In genomic region chr1:234612352-234613127, GRCh38 we compare ENCODE assay signal across 8 cellular contexts. TPM values are rescaled to one million over a fixed set of nuclear protein-coding genes. Genes with fewer than 3 reads are reported as not detected.
DNase-seq lines count a peak whose midpoint lies in the region; ATAC-seq and TF ChIP-seq lines count a peak whose summit lies in the region.

No MANE protein-coding gene starts in this region.

- H3K27ac Mint-ChIP-seq in HFFc6, result peak overlapping the region; percentile 99
- H3K27ac Mint-ChIP-seq in progenitor cell of endocrine pancreas, result peak overlapping the region; percentile 99

- H3K9me3 ChIP-seq in adipocyte (ENCODE audit: control insufficient read depth, low read length) (no peaks in the 10 kb centered on the region), cardiac muscle cell (ENCODE audit: low read depth) (no peaks in the 10 kb centered on the region)

- H3K27ac ChIP-seq in cardiac muscle cell, result peak overlapping the region; percentile 96

- peak overlapping the region; percentile 86 for H3K4me3 Mint-ChIP-seq in HFFc6
- peak overlapping the region; percentile 67 for H3K4me3 Mint-ChIP-seq in progenitor cell of endocrine pancreas (ENCODE audit: low read depth)

- H3K9me3 Mint-ChIP-seq in HFFc6, result no peaks in the 10 kb centered on the region
- H3K9me3 Mint-ChIP-seq in progenitor cell of endocrine pancreas (ENCODE audit: low read depth), result no peaks in the 10 kb centered on the region

- peaks cover 9% of the 10 kb centered on the region for H3K36me3 Mint-ChIP-seq in HFFc6 (ENCODE audit: low read depth)
- peaks cover 9% of the 10 kb centered on the region for H3K36me3 Mint-ChIP-seq in progenitor cell of endocrine pancreas (ENCODE audit: insufficient read depth)

- H3K4me1 Mint-ChIP-seq in HFFc6 (ENCODE audit: low read depth) (peaks cover 56% of the 10 kb centered on the region), progenitor cell of endocrine pancreas (ENCODE audit: low read depth) (peaks cover 49% of the 10 kb centered on the region)

- peaks cover 5% of the 10 kb centered on the region for H3K36me3 ChIP-seq in adipocyte (ENCODE audit: control insufficient read depth, insufficient read depth, low read length, severe bottlenecking)
- H3K36me3 ChIP-seq in cardiac muscle cell, result peaks cover 13% of the 10 kb centered on the region

- H3K9ac ChIP-seq in adipocyte (ENCODE audit: low read length), result peak overlapping the region; percentile 90

- H3K4me1 ChIP-seq in adipocyte (ENCODE audit: control insufficient read depth, insufficient read depth, low read length), result peaks cover 46% of the 10 kb centered on the region
- H3K4me1 ChIP-seq in cardiac muscle cell (ENCODE audit: low read depth), result peaks cover 35% of the 10 kb centered on the region

- no peak for TF ChIP-seq CTCF in HFFc6 (IDR thresholded peaks at IDR 0.05)
- TF ChIP-seq CTCF in cardiac muscle cell (IDR thresholded peaks at IDR 0.05; ENCODE audit: low read depth, low read length), result no peak
- TF ChIP-seq CTCF in progenitor cell of endocrine pancreas (IDR thresholded peaks at IDR 0.05; ENCODE audit: unreplicated experiment), result no peak

- peak; percentile 95 for DNase-seq in GM04503 (ENCODE audit: low read depth)
- peak; percentile 98 for DNase-seq in HFFc6
- peak; percentile 88 for DNase-seq in NCI-H1105 treated with DMSO at 0.1 percent for 48 hours (lab: John Stamatoyannopoulos, UW)
- DNase-seq in SKM-1 (lab: John Stamatoyannopoulos, UW; ENCODE audit: unreplicated experiment), result peak; percentile 100
- peak; percentile 98 for DNase-seq in adipocyte (ENCODE audit: low read depth)
- DNase-seq in cardiac muscle cell (ENCODE audit: low read depth in 1 of 2, low spot score in 1 of 2), result peak; percentile 65 to 99
- peak; percentile 51 for DNase-seq in progenitor cell of endocrine pancreas (ENCODE audit: low spot score, unreplicated experiment)

- H3K27me3 Mint-ChIP-seq in HFFc6 (ENCODE audit: insufficient read depth), result peaks cover 8% of the 10 kb centered on the region
- no peaks in the 10 kb centered on the region for H3K27me3 Mint-ChIP-seq in progenitor cell of endocrine pancreas

- H3K27me3 ChIP-seq in adipocyte (replicated peaks; ENCODE audit: control insufficient read depth, insufficient read depth, low read length), result no peaks in the 10 kb centered on the region
- no peaks in the 10 kb centered on the region for H3K27me3 ChIP-seq in cardiac muscle cell

- H3K4me3 ChIP-seq in adipocyte (ENCODE audit: low read length) (peak overlapping the region; percentile 78), cardiac muscle cell (no peak overlapping the region)

- ATAC-seq in HG02970 (IDR thresholded peaks at IDR 0.05; ENCODE audit: low FRiP score, unreplicated experiment), result no peak

RNA-seq across cellular contexts. Expression of gene IRF2BP2, which starts 2.6 kb away (rescaled TPM):
- 10 to 100 TPM; 58.6 to 87.1 (median 73.2) TPM for total RNA-seq in HFFc6 (2021; fragmentation: NEBNext Ultra II Directional; extraction: Animal tissue kit (Norgen Biotek cat#: 25700))
- total RNA-seq in cardiac muscle cell (84.0 and 113 TPM in 2 replicates), progenitor cell of endocrine pancreas (193 and 214 TPM in 2 replicates)
- polyA plus RNA-seq in cardiac muscle cell, result 24.3 and 33.2 TPM in 2 replicates
